ENCODE assay signal across 8 cellular contexts in the genomic region with DNA sequence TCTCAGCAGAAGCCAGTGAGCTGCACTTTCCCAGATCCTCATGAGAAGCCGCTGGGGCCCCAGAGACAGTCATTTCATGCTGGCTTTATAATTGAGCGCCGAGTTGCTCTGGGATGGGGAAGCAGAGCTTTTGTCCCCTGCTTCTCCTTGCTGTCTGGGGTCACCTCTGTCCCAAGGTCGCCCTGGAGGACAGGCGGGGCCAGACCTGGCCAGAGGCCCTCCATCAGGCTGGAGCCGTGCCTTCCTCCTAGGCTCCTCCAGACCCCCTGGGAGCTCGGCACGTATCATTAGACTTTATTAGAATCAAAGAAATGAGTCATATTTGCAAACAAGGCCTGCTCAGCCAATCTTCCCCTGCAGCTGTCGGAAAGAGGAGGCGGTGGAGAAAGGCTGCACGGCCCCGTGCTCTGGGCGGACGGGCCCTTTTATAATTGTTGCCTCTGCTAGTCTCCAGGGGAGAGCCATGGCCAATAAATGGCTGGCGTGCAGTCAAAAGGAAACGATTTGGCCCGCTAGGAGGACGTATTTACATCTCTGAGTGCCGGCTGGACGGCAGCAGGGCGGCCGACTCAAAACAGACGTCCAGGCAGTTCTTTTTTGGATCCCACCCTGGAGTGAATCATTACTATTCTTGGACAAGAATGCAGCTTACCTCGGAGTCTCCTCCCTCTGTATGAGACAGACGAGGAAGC. TPM values are rescaled to one million over a fixed set of nuclear protein-coding genes. Genes with fewer than 3 reads are reported as not detected.
DNase-seq lines count a peak whose midpoint lies in the region; ATAC-seq and TF ChIP-seq lines count a peak whose summit lies in the region.

No MANE protein-coding gene starts in this region.

- H3K36me3 Mint-ChIP-seq in HFFc6 (ENCODE audit: low read depth), result peaks cover 31% of the 10 kb centered on the region

- H3K27ac Mint-ChIP-seq in HFFc6, result peak overlapping the region; percentile 97

- peak overlapping the region; percentile 80 for H3K4me3 Mint-ChIP-seq in HFFc6

- H3K27me3 Mint-ChIP-seq in HFFc6 (ENCODE audit: insufficient read depth), result peaks cover 5% of the 10 kb centered on the region

- no peak overlapping the region for H3K4me3 ChIP-seq in retinal pigment epithelial cell (ENCODE audit: low read length)

- peak overlapping the region; percentile 79 for H3K27ac ChIP-seq in VCaP

- 0 out of 2 replicates have a peak, but pooled peaks have one; percentile 46 for TF ChIP-seq CTCF in HFFc6 (IDR thresholded peaks at IDR 0.05)
- 0 out of 2 replicates have a peak, but pooled peaks have one; percentile 9 for TF ChIP-seq CTCF in VCaP (conservative IDR thresholded peaks at IDR 0.05)
- no peak for TF ChIP-seq CTCF in retinal pigment epithelial cell (conservative IDR thresholded peaks at IDR 0.05; ENCODE audit: low read depth, low read length)

- DNase-seq in HFFc6 (peak; percentile 96), left cardiac atrium (peak; percentile 92), retinal pigment epithelial cell (ENCODE audit: low read depth) (peak; percentile 76)
- no peak for DNase-seq in stimulated activated naive CD4-positive, alpha-beta T cell treated with Interleukin-2 at 50 U/mL for 16 hours (lab: John Stamatoyannopoulos, UW)

- H3K4me1 Mint-ChIP-seq in HFFc6 (ENCODE audit: low read depth), result peaks cover 45% of the 10 kb centered on the region

- no peaks in the 10 kb centered on the region for H3K9me3 Mint-ChIP-seq in HFFc6

- intact Hi-C loops in left cardiac atrium (cut with DNase I), result no loop called here

- peak; percentile 90 to 92 for ATAC-seq in left cardiac atrium
- no peak for ATAC-seq in HG02678 (IDR thresholded peaks at IDR 0.05; ENCODE audit: unreplicated experiment)
- ATAC-seq in GM19023 (IDR thresholded peaks at IDR 0.05; ENCODE audit: unreplicated experiment), result no peak
- ATAC-seq in HG02763 (IDR thresholded peaks at IDR 0.05; ENCODE audit: unreplicated experiment), result no peak

RNA-seq across cellular contexts. Expression of a gene that starts 50.4 kb away (rescaled TPM):
- total RNA-seq in HFFc6 (2021; fragmentation: NEBNext Ultra II Directional; extraction: Animal tissue kit (Norgen Biotek cat#: 25700)), result 10 to 100 TPM; 22.5 to 33.0 (median 28.6) TPM
- 100 to 1,000 TPM in 1 of 2 donors, 10 to 100 TPM in 1; 24.4 to 180 TPM for total RNA-seq in left cardiac atrium

Comparison
In these comparisons a context has a peak if more than half of its experiments do, and no peak if none do; other contexts are left out.
1. ATAC-seq: peak in left cardiac atrium (2 of 2); none in HG02678 (single experiment), GM19023 (single experiment) and HG02763 (single experiment).